In genomic region chr7:27586825-27587224, GRCh38 we compare ENCODE assay signal across 9 cellular contexts.
DNase-seq lines count a peak whose midpoint lies in the region; ATAC-seq, FAIRE-seq and TF ChIP-seq lines count a peak whose summit lies in the region.
"Had no signal": no experiment of that assay in that cellular context is flagged by ENCODE, and none has a peak within 500 bp of the region (broad histone marks: within the 10 kb centered on the region; RNA-seq: fewer than 3 reads in every experiment).

No MANE protein-coding gene starts in this region.

- H3K9me3 ChIP-seq in kidney (ENCODE audit: control insufficient read depth in 1 of 2, low read length in 2 of 2) (no peaks in the 10 kb centered on the region), hepatocyte (ENCODE audit: low read depth) (no peaks in the 10 kb centered on the region), right atrium auricular region (no peaks in the 10 kb centered on the region)

- no peak for FAIRE-seq in kidney (lab: Jason Lieb, UNC)

- no peaks in the 10 kb centered on the region for H4K20me1 ChIP-seq in hepatocyte (ENCODE audit: insufficient read depth, poor library complexity, severe bottlenecking)

- H3K27ac ChIP-seq in kidney (ENCODE audit: low read depth in 2 of 2, low read length in 2 of 2) (no peak overlapping the region), hepatocyte (no peak overlapping the region), right atrium auricular region (no peak overlapping the region)

- no peak for TF ChIP-seq CTCF in kidney (IDR thresholded peaks at IDR 0.05; ENCODE audit: borderline replicate concordance, extremely low read depth, insufficient read depth)
- no peak for TF ChIP-seq CTCF in hepatocyte (IDR thresholded peaks at IDR 0.05; ENCODE audit: poor library complexity)
- TF ChIP-seq CTCF in right atrium auricular region (IDR thresholded peaks at IDR 0.05) = no peak

- H3K36me3 ChIP-seq in kidney (ENCODE audit: control insufficient read depth in 1 of 2, insufficient read depth in 2 of 2, low read length in 2 of 2) (no peaks in the 10 kb centered on the region), hepatocyte (replicated peaks; ENCODE audit: insufficient read depth, low read depth) (no peaks in the 10 kb centered on the region), right atrium auricular region (no peaks in the 10 kb centered on the region)

- no peak overlapping the region for H3K4me2 ChIP-seq in hepatocyte

- no peaks in the 10 kb centered on the region for H3K79me2 ChIP-seq in hepatocyte

- 89% methylated on average over 8 of the region's 8 CpGs for WGBS in hepatocyte (ENCODE audit: low lambda C conversion rate, missing lambda C conversion rate)

- no peaks in the 10 kb centered on the region for H3K9me2 ChIP-seq in hepatocyte (replicated peaks; ENCODE audit: insufficient read depth)

- no peak overlapping the region for H3K9ac ChIP-seq in kidney (ENCODE audit: low read length in 2 of 2)

- H3K27me3 ChIP-seq in hepatocyte (no peaks in the 10 kb centered on the region), right atrium auricular region (no peaks in the 10 kb centered on the region)

- DNase-seq in NCI-H2081 treated with DMSO at 0.1 percent for 48 hours (lab: John Stamatoyannopoulos, UW) = peak; percentile 46
- DNase-seq in kidney = peak; percentile 63
- DNase-seq in iPS-NIHi11 (ENCODE audit: low spot score) = no peak
- no peak for DNase-seq in hepatocyte (ENCODE audit: low spot score)
- no peak for DNase-seq in right atrium auricular region (ENCODE audit: low spot score)
- no peak for DNase-seq in HK-2 (ENCODE audit: unreplicated experiment)
- DNase-seq: IMR-90 had no signal

- no peak overlapping the region for H3K4me3 ChIP-seq in kidney (ENCODE audit: low read length in 2 of 2)
- no peak overlapping the region for H3K4me3 ChIP-seq in hepatocyte
- no peak overlapping the region for H3K4me3 ChIP-seq in right atrium auricular region

- H3K4me1 ChIP-seq in kidney (ENCODE audit: control insufficient read depth in 1 of 2, insufficient read depth in 1 of 2, low read depth in 1 of 2, low read length in 2 of 2) (peaks cover 0 to 3% of the 10 kb centered on the region in 2 donors), hepatocyte (ENCODE audit: insufficient read depth) (no peaks in the 10 kb centered on the region), right atrium auricular region (no peaks in the 10 kb centered on the region)

- intact Hi-C loops in kidney (cut with DNase I) = no loop called here

- no peak overlapping the region for H2AFZ ChIP-seq in hepatocyte

- peak; percentile 92 for ATAC-seq in GM18868 (IDR thresholded peaks at IDR 0.05; ENCODE audit: unreplicated experiment)
- peak; percentile 96 for ATAC-seq in HG02852 (IDR thresholded peaks at IDR 0.05; ENCODE audit: unreplicated experiment)

Comparison
In these comparisons a context has a peak if more than half of its experiments do, and no peak if none do; other contexts are left out.
1. DNase-seq: peak in NCI-H2081 treated with DMSO at 0.1 percent for 48 hours (single experiment) and kidney (single experiment); none in iPS-NIHi11 (single experiment), hepatocyte (single experiment), right atrium auricular region (single experiment) and HK-2 (single experiment).